Comparison of ENCODE assay signal across 31 cellular contexts in the genomic region with DNA sequence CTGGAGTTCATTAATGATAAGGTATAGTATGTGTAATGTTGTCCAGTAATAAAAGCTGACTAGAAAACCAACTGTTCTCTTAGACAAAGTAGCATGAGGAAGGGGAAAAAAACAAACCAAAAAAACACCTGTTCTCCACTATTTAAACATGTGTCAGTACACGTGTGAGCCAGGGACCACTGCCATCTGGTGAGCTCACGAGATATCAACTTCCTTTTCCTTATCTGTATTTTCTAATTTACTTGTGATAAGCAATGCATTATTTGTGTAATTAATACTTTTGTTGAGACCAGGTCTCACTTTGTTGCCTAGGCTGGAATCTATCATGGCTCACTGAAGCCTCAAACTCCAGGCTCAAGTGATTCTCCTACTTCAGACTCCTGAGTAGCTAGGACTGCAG. TPM values are rescaled to one million over a fixed set of nuclear protein-coding genes. Genes with fewer than 3 reads are reported as not detected.
A peak's percentile ranks its signal among the peaks of the same experiment; 100 is the strongest.
DNase-seq lines count a peak whose midpoint lies in the region; ATAC-seq and TF ChIP-seq lines count a peak whose summit lies in the region.
"Had no signal": no experiment of that assay in that cellular context is flagged by ENCODE, and none has a peak within 500 bp of the region (broad histone marks: within the 10 kb centered on the region; RNA-seq: fewer than 3 reads in every experiment).

No MANE protein-coding gene starts in this region.

- peaks cover 0 to 11% (median 0%) of the 10 kb centered on the region in 5 experiments for H3K9me3 Mint-ChIP-seq in brain
- no peaks in the 10 kb centered on the region for H3K9me3 Mint-ChIP-seq in progenitor cell of endocrine pancreas (ENCODE audit: low read depth)
- H3K9me3 Mint-ChIP-seq: activated CD8-positive, alpha-beta T cell treated with anti-CD3 and anti-CD28 coated beads for 36 hours; activated naive CD8-positive, alpha-beta T cell treated with anti-CD3 and anti-CD28 coated beads, Interleukin-2, amount 50 U/mL, for 24 hours; mesothelial cell of epicardium; neural progenitor cell; type B pancreatic cell had no signal

- DNase-seq in NCI-H2171 treated with DMSO at 0.1 percent for 48 hours (lab: John Stamatoyannopoulos, UW) (peak; percentile 60), progenitor cell of endocrine pancreas (ENCODE audit: low spot score, unreplicated experiment) (no peak), hippocampal formation (lab: John Stamatoyannopoulos, UW) (no peak)
- DNase-seq: activated CD4-positive, alpha-beta T cell treated with anti-CD3 and anti-CD28 coated beads for 1 hour; activated CD8-positive, alpha-beta T cell treated with anti-CD3 and anti-CD28 coated beads for 36 hours; activated effector memory CD4-positive, alpha-beta T cell treated with Interleukin-2 at 50 U/mL for 16 hours; activated naive CD8-positive, alpha-beta T cell treated with anti-CD3 and anti-CD28 coated beads, Interleukin-2, amount 50 U/mL, for 24 hours; CD4-positive, alpha-beta memory T cell; DMS153; effector CD8-positive, alpha-beta T cell; foreskin melanocyte; GDM1; hypothalamus; KG1; left ventricle myocardium superior; NCI-H1436 treated with DMSO at 0.1 percent for 48 hours; NCI-H82; PC-3; stimulated activated CD4-positive, alpha-beta T cell treated with anti-CD3 and anti-CD28 coated beads, Interleukin-1b, Interleukin-23, amount 100 ng/mL, for 48 hours; T-helper 17 cell had no signal

- peaks cover 3% of the 10 kb centered on the region for H4K20me1 ChIP-seq in DOHH2 (ENCODE audit: control insufficient read depth, insufficient read depth, low read depth, low read length)

- TF ChIP-seq CTCF in DOHH2 (IDR thresholded peaks at IDR 0.05; ENCODE audit: low read depth, low read length, poor library complexity, severe bottlenecking), result no peak
- TF ChIP-seq CTCF in brain (conservative IDR thresholded peaks at IDR 0.05), result no peak
- TF ChIP-seq CTCF in progenitor cell of endocrine pancreas (IDR thresholded peaks at IDR 0.05; ENCODE audit: unreplicated experiment), result no peak

- H3K4me1 ChIP-seq in DOHH2 (ENCODE audit: control insufficient read depth, low read length), result peaks cover 33% of the 10 kb centered on the region

- no peak overlapping the region for H3K4me3 ChIP-seq in DOHH2 (ENCODE audit: low read length)
- H3K4me3 ChIP-seq: neural progenitor cell had no signal

- H3K27ac ChIP-seq in DOHH2 (ENCODE audit: low read depth, low read length), result peak overlapping the region; percentile 30; the same call in 1 of the 2 replicates
- H3K27ac ChIP-seq: neural progenitor cell had no signal

- H3K27me3 Mint-ChIP-seq in brain (peaks cover 3% of the 10 kb centered on the region), progenitor cell of endocrine pancreas (no peaks in the 10 kb centered on the region)
- H3K27me3 Mint-ChIP-seq: T-helper 17 cell, type B pancreatic cell had no signal

- H3K4me1 Mint-ChIP-seq in brain (peaks cover 14% of the 10 kb centered on the region), progenitor cell of endocrine pancreas (ENCODE audit: low read depth) (peaks cover 13% of the 10 kb centered on the region)

- H3K27ac Mint-ChIP-seq in brain (peak overlapping the region in 3 of 5 experiments; percentile 35 to 64 (median 36)), progenitor cell of endocrine pancreas (peak overlapping the region; percentile 73)
- H3K27ac Mint-ChIP-seq: activated CD8-positive, alpha-beta T cell treated with anti-CD3 and anti-CD28 coated beads for 36 hours; activated naive CD8-positive, alpha-beta T cell treated with anti-CD3 and anti-CD28 coated beads, Interleukin-2, amount 50 U/mL, for 24 hours; mesothelial cell of epicardium; neural progenitor cell; T-helper 17 cell; type B pancreatic cell had no signal

- no peaks in the 10 kb centered on the region; the same call in 1 of the 2 replicates for H3K27me3 ChIP-seq in DOHH2 (ENCODE audit: control insufficient read depth, low read length)
- H3K27me3 ChIP-seq: neural progenitor cell had no signal

- peak overlapping the region; percentile 40 for H3K4me2 ChIP-seq in DOHH2 (ENCODE audit: low read length)
- H3K4me2 ChIP-seq: neural progenitor cell had no signal

- H3K9me2 ChIP-seq in DOHH2 (replicated peaks; ENCODE audit: control insufficient read depth, low read length), result no peaks in the 10 kb centered on the region

- ATAC-seq in HG03571 (IDR thresholded peaks at IDR 0.05; ENCODE audit: unreplicated experiment), result no peak
- ATAC-seq in GM18511 (IDR thresholded peaks at IDR 0.05; ENCODE audit: unreplicated experiment), result no peak
- ATAC-seq: activated CD8-positive, alpha-beta T cell treated with anti-CD3 and anti-CD28 coated beads for 36 hours; activated naive CD8-positive, alpha-beta T cell treated with anti-CD3 and anti-CD28 coated beads, Interleukin-2, amount 50 U/mL, for 24 hours; esophagus mucosa; left ventricle myocardium superior; PC-3; T-helper 17 cell had no signal

- peaks cover 17% of the 10 kb centered on the region; the same call in 1 of the 2 replicates for H3K36me3 ChIP-seq in DOHH2 (ENCODE audit: control insufficient read depth, low read length)
- H3K36me3 ChIP-seq: neural progenitor cell had no signal

- H3K36me3 Mint-ChIP-seq in brain (peaks cover 28% of the 10 kb centered on the region), progenitor cell of endocrine pancreas (ENCODE audit: insufficient read depth) (peaks cover 23% of the 10 kb centered on the region)

- H3F3A ChIP-seq in DOHH2 (ENCODE audit: control insufficient read depth, insufficient read depth), result peaks cover 5% of the 10 kb centered on the region; the same call in 1 of the 2 replicates

- H3K4me3 Mint-ChIP-seq in brain (peak overlapping the region in 1 of 5 experiments; percentile 35), progenitor cell of endocrine pancreas (ENCODE audit: low read depth) (no peak overlapping the region)
- H3K4me3 Mint-ChIP-seq: activated CD8-positive, alpha-beta T cell treated with anti-CD3 and anti-CD28 coated beads for 36 hours; activated naive CD8-positive, alpha-beta T cell treated with anti-CD3 and anti-CD28 coated beads, Interleukin-2, amount 50 U/mL, for 24 hours; CD4-positive, alpha-beta memory T cell; mesothelial cell of epicardium; neural progenitor cell; T-helper 17 cell; type B pancreatic cell had no signal

- H3K9me3 ChIP-seq in DOHH2 (ENCODE audit: control insufficient read depth, insufficient read depth, low read length), result no peaks in the 10 kb centered on the region

- H3K79me2 ChIP-seq in DOHH2 (ENCODE audit: control insufficient read depth, low read length), result no peaks in the 10 kb centered on the region

RNA-seq across cellular contexts. Expression of a gene that starts 4.3 kb away (rescaled TPM):
- 4.5 TPM for polyA plus RNA-seq in brain (ENCODE audit: insufficient read depth, low read depth, low replicate concordance)
- total RNA-seq in progenitor cell of endocrine pancreas, result 36.9 and 42.3 TPM in 2 replicates

RNA-seq across cellular contexts. Expression of a gene that starts 8.9 kb away (rescaled TPM):
- polyA plus RNA-seq in brain (ENCODE audit: insufficient read depth, low read depth, low replicate concordance), result 30.7 TPM
- 117 and 122 TPM in 2 replicates for total RNA-seq in progenitor cell of endocrine pancreas

RNA-seq across cellular contexts. Expression of a gene that starts 19.3 kb away (rescaled TPM):
- polyA plus RNA-seq in brain (ENCODE audit: insufficient read depth, low read depth, low replicate concordance), result 36.3 TPM
- 99.4 and 108 TPM in 2 replicates for total RNA-seq in progenitor cell of endocrine pancreas

RNA-seq across cellular contexts. Expression of a gene that starts 40.1 kb away (rescaled TPM):
- not detected for polyA plus RNA-seq in brain (ENCODE audit: insufficient read depth, low read depth, low replicate concordance)
- total RNA-seq in progenitor cell of endocrine pancreas, result not detected in 2 replicates
- total RNA-seq: activated CD8-positive, alpha-beta T cell treated with anti-CD3 and anti-CD28 coated beads for 36 hours; CD4-positive, alpha-beta memory T cell; esophagus mucosa; left ventricle myocardium superior; mesothelial cell of epicardium; PC-3; posterior vena cava; skeletal muscle tissue; subcutaneous adipose tissue; T-helper 17 cell had no signal
- polyA plus RNA-seq: CD4-positive, alpha-beta memory T cell had no signal

RNA-seq across cellular contexts. Expression of a gene that starts 41.7 kb away (rescaled TPM):
- polyA plus RNA-seq in brain (ENCODE audit: insufficient read depth, low read depth, low replicate concordance), result not detected
- 0.42 and 0.48 TPM in 2 replicates for total RNA-seq in progenitor cell of endocrine pancreas
- total RNA-seq: left ventricle myocardium superior, PC-3, posterior vena cava, skeletal muscle tissue, subcutaneous adipose tissue had no signal
- polyA plus RNA-seq: CD4-positive, alpha-beta memory T cell had no signal
